Comparison of ENCODE assay signal across 9 cellular contexts in the genomic region with DNA sequence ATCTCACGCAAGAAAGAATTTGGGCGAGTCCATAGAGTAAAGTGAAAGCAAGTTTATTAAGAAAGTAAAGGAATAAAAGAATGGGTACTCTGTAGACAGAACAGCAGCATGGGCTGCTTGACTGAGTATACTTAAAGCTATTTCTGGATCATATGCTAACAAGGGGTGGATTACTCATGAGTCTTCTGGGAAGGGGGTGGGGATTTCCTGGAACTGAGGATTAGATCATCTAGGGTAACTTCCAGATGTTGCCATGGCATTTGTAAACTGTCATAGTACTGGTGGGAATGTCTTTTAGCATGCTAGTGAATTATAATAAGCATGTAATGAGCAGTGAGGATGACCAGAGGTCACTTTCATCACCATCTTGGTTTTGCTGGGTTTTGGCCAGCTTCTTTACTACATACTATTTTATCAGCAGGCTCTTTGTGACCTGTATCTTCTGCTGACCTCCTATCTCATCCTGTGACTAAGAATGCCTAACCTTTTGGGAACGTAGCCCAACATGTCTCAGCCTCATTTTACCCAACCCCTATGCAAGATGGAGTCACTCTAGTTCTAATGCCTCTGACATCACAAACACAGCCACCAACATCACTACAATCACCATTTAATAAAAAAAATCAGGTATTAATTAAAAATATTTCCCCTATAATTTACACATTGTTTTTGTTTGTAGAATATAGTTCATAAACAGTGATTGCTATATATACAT.
DNase-seq lines count a peak whose midpoint lies in the region; ATAC-seq and TF ChIP-seq lines count a peak whose summit lies in the region.
"Had no signal": no experiment of that assay in that cellular context is flagged by ENCODE, and none has a peak within 500 bp of the region (broad histone marks: within the 10 kb centered on the region; RNA-seq: fewer than 3 reads in every experiment).

No MANE protein-coding gene starts in this region.

- H3K9me3 Mint-ChIP-seq in MCF 10A (ENCODE audit: unreplicated experiment) = no peaks in the 10 kb centered on the region
- H3K9me3 Mint-ChIP-seq in CD8-positive, alpha-beta memory T cell = peaks cover 0 to 10% (median 3%) of the 10 kb centered on the region in 5 donors

- H3K9me3 ChIP-seq in breast epithelium = no peaks in the 10 kb centered on the region
- no peaks in the 10 kb centered on the region for H3K9me3 ChIP-seq in ascending aorta
- no peaks in the 10 kb centered on the region for H3K9me3 ChIP-seq in upper lobe of left lung
- no peaks in the 10 kb centered on the region for H3K9me3 ChIP-seq in CD8-positive, alpha-beta memory T cell (ENCODE audit: low read length)

- H3K4me3 Mint-ChIP-seq in MCF 10A (ENCODE audit: unreplicated experiment) = peak overlapping the region; percentile 33
- H3K4me3 Mint-ChIP-seq in CD8-positive, alpha-beta memory T cell = no peak overlapping the region

- peaks cover 16% of the 10 kb centered on the region for H3K4me1 Mint-ChIP-seq in MCF 10A (ENCODE audit: insufficient read depth, unreplicated experiment)
- no peaks in the 10 kb centered on the region for H3K4me1 Mint-ChIP-seq in CD8-positive, alpha-beta memory T cell

- no peaks in the 10 kb centered on the region for H3K27me3 Mint-ChIP-seq in MCF 10A (ENCODE audit: insufficient read depth, unreplicated experiment)
- no peaks in the 10 kb centered on the region for H3K27me3 Mint-ChIP-seq in CD8-positive, alpha-beta memory T cell

- TF ChIP-seq POLR2A in breast epithelium (IDR thresholded peaks at IDR 0.05) (no peak), upper lobe of left lung (IDR thresholded peaks at IDR 0.05) (no peak)

- CTCF ChIA-PET in MCF 10A (lab: Yijun Ruan, JAX) = interaction anchor here (0.8 kb wide), 1 partner anchor 684 kb away, joined by 4 read pairs; no protein-coding TSS in a partner anchor
- CTCF ChIA-PET in CD8-positive, alpha-beta memory T cell (lab: Charles Lee) = no interaction called here

- no peaks in the 10 kb centered on the region for H3K36me3 Mint-ChIP-seq in MCF 10A (ENCODE audit: insufficient read depth, unreplicated experiment)
- H3K36me3 Mint-ChIP-seq in CD8-positive, alpha-beta memory T cell = no peaks in the 10 kb centered on the region

- peak; percentile 20 to 89 (median 84) for TF ChIP-seq EP300 in upper lobe of left lung (IDR thresholded peaks at IDR 0.05)

- H3K27me3 ChIP-seq in breast epithelium = no peaks in the 10 kb centered on the region
- H3K27me3 ChIP-seq in ascending aorta = no peaks in the 10 kb centered on the region
- H3K27me3 ChIP-seq in upper lobe of left lung = no peaks in the 10 kb centered on the region
- no peaks in the 10 kb centered on the region for H3K27me3 ChIP-seq in CD8-positive, alpha-beta memory T cell (ENCODE audit: insufficient read depth, low read length, poor library complexity, severe bottlenecking)
- H3K27me3 ChIP-seq: cardiac muscle cell had no signal

- H3K36me3 ChIP-seq in breast epithelium = no peaks in the 10 kb centered on the region
- H3K36me3 ChIP-seq in ascending aorta = no peaks in the 10 kb centered on the region
- H3K36me3 ChIP-seq in upper lobe of left lung = no peaks in the 10 kb centered on the region
- H3K36me3 ChIP-seq in CD8-positive, alpha-beta memory T cell (ENCODE audit: insufficient read depth, low read length) = no peaks in the 10 kb centered on the region
- H3K36me3 ChIP-seq: cardiac muscle cell had no signal

- TF ChIP-seq CTCF in MCF 10A (IDR thresholded peaks at IDR 0.05; ENCODE audit: unreplicated experiment) = no peak
- TF ChIP-seq CTCF in breast epithelium (IDR thresholded peaks at IDR 0.05) = no peak
- no peak for TF ChIP-seq CTCF in ascending aorta (IDR thresholded peaks at IDR 0.05)
- TF ChIP-seq CTCF in upper lobe of left lung (IDR thresholded peaks at IDR 0.05) = no peak

- H3K27ac Mint-ChIP-seq in MCF 10A (ENCODE audit: low read depth, unreplicated experiment) = peak overlapping the region; percentile 75
- H3K27ac Mint-ChIP-seq in CD8-positive, alpha-beta memory T cell = no peak overlapping the region

- H3K4me1 ChIP-seq in breast epithelium = no peaks in the 10 kb centered on the region
- no peaks in the 10 kb centered on the region for H3K4me1 ChIP-seq in ascending aorta
- H3K4me1 ChIP-seq in upper lobe of left lung = peaks cover 0 to 7% (median 0%) of the 10 kb centered on the region in 4 donors
- H3K4me1 ChIP-seq in CD8-positive, alpha-beta memory T cell (ENCODE audit: insufficient read depth, low read length) = no peaks in the 10 kb centered on the region

- peak; percentile 92 for DNase-seq in MCF 10A (ENCODE audit: unreplicated experiment)
- DNase-seq in breast epithelium (ENCODE audit: low spot score in 2 of 2) = no peak
- peak in 1 of 2 donors; percentile 77 for DNase-seq in ascending aorta (ENCODE audit: low spot score in 2 of 2)
- peak; percentile 92 for DNase-seq in kidney glomerular epithelial cell (lab: John Stamatoyannopoulos, UW)
- no peak for DNase-seq in upper lobe of left lung
- DNase-seq in CD8-positive, alpha-beta memory T cell = no peak
- no peak for DNase-seq in NCI-H146 (lab: John Stamatoyannopoulos, UW)

- intact Hi-C loops in MCF 10A (cut with micrococcal nuclease) = no loop called here
- intact Hi-C loops in breast epithelium (cut with DNase I; ENCODE audit: low total_unique reads) = no loop called here
- intact Hi-C loops in ascending aorta (cut with DNase I) = no loop called here

- H3K4me3 ChIP-seq in breast epithelium = no peak overlapping the region
- H3K4me3 ChIP-seq in ascending aorta = peak overlapping the region in 1 of 2 donors; percentile 1
- H3K4me3 ChIP-seq in upper lobe of left lung = no peak overlapping the region
- no peak overlapping the region for H3K4me3 ChIP-seq in CD8-positive, alpha-beta memory T cell (ENCODE audit: low read length)
- H3K4me3 ChIP-seq: cardiac muscle cell had no signal

- BruUV-seq in MCF 10A (replicated peaks; lab: Mats Ljungman, UMichigan) = no TSS peak

- POLR2A ChIA-PET in MCF 10A (lab: Yijun Ruan, JAX) = interaction anchor here (0.6 to 1.2 kb wide), 3 partner anchors 11 to 39 kb away, joined by 3 to 4 read pairs (median 3); no protein-coding TSS in a partner anchor
- POLR2A ChIA-PET in CD8-positive, alpha-beta memory T cell (lab: Charles Lee) = no interaction called here

- H3K27ac ChIP-seq in breast epithelium (no peak overlapping the region), ascending aorta (peak overlapping the region; percentile 47 to 68), upper lobe of left lung (peak overlapping the region in 2 of 4 donors; percentile 14 to 67)
- H3K27ac ChIP-seq in CD8-positive, alpha-beta memory T cell (ENCODE audit: low read depth, low read length) = no peak overlapping the region
- H3K27ac ChIP-seq: cardiac muscle cell had no signal

- WGBS in upper lobe of left lung, 2 donors = 49 to 55% methylated on average over 3 of the region's 3 CpGs

- peak in 1 of 2 donors; percentile 95 for ATAC-seq in upper lobe of left lung (ENCODE audit: low FRiP score in 2 of 2)
- no peak for ATAC-seq in HG02981 (IDR thresholded peaks at IDR 0.05; ENCODE audit: unreplicated experiment)

Comparison
In these comparisons a context has a peak if more than half of its experiments do, and no peak if none do; other contexts are left out.
1. DNase-seq: peak in MCF 10A (single experiment) and kidney glomerular epithelial cell (single experiment); none in breast epithelium (0 of 2), upper lobe of left lung (0 of 2), CD8-positive, alpha-beta memory T cell (0 of 5) and NCI-H146 (single experiment).
2. H3K27ac ChIP-seq: peak in ascending aorta (2 of 2); none in breast epithelium (0 of 2) and CD8-positive, alpha-beta memory T cell (single experiment).